Comparison of ENCODE assay signal across 8 cellular contexts in genomic region chr12:2958432-2959193, GRCh38. TPM values are rescaled to one million over a fixed set of nuclear protein-coding genes. Genes with fewer than 3 reads are reported as not detected.
A peak's percentile ranks its signal among the peaks of the same experiment; 100 is the strongest.
DNase-seq lines count a peak whose midpoint lies in the region; FAIRE-seq and TF ChIP-seq lines count a peak whose summit lies in the region.

No MANE protein-coding gene starts in this region.

- FAIRE-seq in H54 (lab: Jason Lieb, UNC) = no peak

- peak overlapping the region in 10 of 11 experiments; percentile 12 to 80 (median 66); a peak in 17 of 22 replicates for H3K27ac ChIP-seq in BLaER1 treated with 17β-estradiol and CSF1 and Interleukin-3, amounts not matched to agents 10 nM and 100 nM
- H3K27ac ChIP-seq in OCI-LY1 (ENCODE audit: low read depth, low read length, poor library complexity, severe bottlenecking) (no peak overlapping the region), liver (ENCODE audit: low read depth in 1 of 2, low read length in 2 of 2) (peak overlapping the region; percentile 56 to 66), thyroid gland (peak overlapping the region; percentile 73 to 92 (median 89))

- TF ChIP-seq POLR2A in H54 (IDR thresholded peaks at IDR 0.05; ENCODE audit: low read depth, low read length) (peak; percentile 56; the same call in 1 of the 2 replicates), thyroid gland (IDR thresholded peaks at IDR 0.05) (peak in 1 of 2 donors; percentile 53)

- TF ChIP-seq RAD21 in liver (IDR thresholded peaks at IDR 0.05) = no peak

- peak overlapping the region; percentile 75 to 93 (median 83) for H3K4me3 ChIP-seq in BLaER1 treated with 17β-estradiol and CSF1 and Interleukin-3, amounts not matched to agents 10 nM and 100 nM
- peak overlapping the region; percentile 73 for H3K4me3 ChIP-seq in OCI-LY1 (ENCODE audit: low read depth, low read length, poor library complexity, severe bottlenecking)
- H3K4me3 ChIP-seq in liver (ENCODE audit: low read depth in 1 of 3, low read length in 3 of 3) = peak overlapping the region in 2 of 3 donors; percentile 43 to 64
- H3K4me3 ChIP-seq in thyroid gland (replicated peaks in 1 of 3) = peak overlapping the region; percentile 22 to 54 (median 35)

- DNase-seq in H54 (ENCODE audit: insufficient read length, low spot score) = peak; percentile 94
- peak; percentile 38 for DNase-seq in cerebellar cortex (ENCODE audit: low spot score)
- DNase-seq in thyroid gland = peak; percentile 80 to 81
- no peak for DNase-seq in central memory CD4-positive, alpha-beta T cell
- DNase-seq in NCI-H187 (lab: John Stamatoyannopoulos, UW) = no peak

- peak overlapping the region; percentile 83 to 96 (median 88) for H3K4me2 ChIP-seq in BLaER1 treated with 17β-estradiol and CSF1 and Interleukin-3, amounts not matched to agents 10 nM and 100 nM
- H3K4me2 ChIP-seq in OCI-LY1 (ENCODE audit: low read length) = peak overlapping the region; percentile 84

- H3K79me2 ChIP-seq in OCI-LY1 (ENCODE audit: insufficient read depth, low read length) = no peaks in the 10 kb centered on the region

- no peaks in the 10 kb centered on the region for H3F3A ChIP-seq in OCI-LY1 (ENCODE audit: insufficient read depth, low read length)

- peaks cover 0 to 10% (median 0%) of the 10 kb centered on the region in 11 experiments; a peak in 3 of 22 replicates for H3K36me3 ChIP-seq in BLaER1 treated with 17β-estradiol and CSF1 and Interleukin-3, amounts not matched to agents 10 nM and 100 nM
- no peaks in the 10 kb centered on the region for H3K36me3 ChIP-seq in OCI-LY1 (ENCODE audit: insufficient read depth, low read length)
- no peaks in the 10 kb centered on the region for H3K36me3 ChIP-seq in liver (ENCODE audit: control insufficient read depth in 4 of 4, insufficient read depth in 3 of 4, low read depth in 1 of 4, low read length in 3 of 4)
- no peaks in the 10 kb centered on the region for H3K36me3 ChIP-seq in thyroid gland

- H3K9me3 ChIP-seq in BLaER1 treated with 17β-estradiol and CSF1 and Interleukin-3, amounts not matched to agents 10 nM and 100 nM (replicated peaks in 1 of 11) = no peaks in the 10 kb centered on the region
- H3K9me3 ChIP-seq in OCI-LY1 (ENCODE audit: low read length) (no peaks in the 10 kb centered on the region), liver (ENCODE audit: control insufficient read depth in 4 of 4, low read length in 3 of 4) (no peaks in the 10 kb centered on the region), thyroid gland (no peaks in the 10 kb centered on the region)

- H4K20me1 ChIP-seq in BLaER1 treated with 17β-estradiol and CSF1 and Interleukin-3, amounts not matched to agents 10 nM and 100 nM = peaks cover 0 to 34% (median 30%) of the 10 kb centered on the region in 11 experiments; a peak in 19 of 22 replicates
- no peaks in the 10 kb centered on the region for H4K20me1 ChIP-seq in OCI-LY1 (ENCODE audit: insufficient read depth, low read length)

- peak overlapping the region; percentile 63 to 85 (median 78); a peak in 21 of 22 replicates for H3K9ac ChIP-seq in BLaER1 treated with 17β-estradiol and CSF1 and Interleukin-3, amounts not matched to agents 10 nM and 100 nM
- peak overlapping the region; percentile 61 for H3K9ac ChIP-seq in OCI-LY1 (ENCODE audit: low read length)
- H3K9ac ChIP-seq in liver (ENCODE audit: low read depth in 1 of 2, low read length in 2 of 2) = peak overlapping the region in 1 of 2 donors; percentile 58

- no peaks in the 10 kb centered on the region for H3K9me2 ChIP-seq in OCI-LY1 (ENCODE audit: low read depth, low read length)

- peak overlapping the region; percentile 54; the same call in 1 of the 2 replicates for H2AFZ ChIP-seq in OCI-LY1 (ENCODE audit: low read length)

- 3% methylated on average over 48 of the region's 48 CpGs for WGBS in liver
- WGBS in thyroid gland, 2 donors = 0 to 2% methylated on average over 22 to 24 of the region's 48 CpGs

- intact Hi-C loops in thyroid gland (cut with DNase I) = loop anchor here (5.0 kb wide), 1 partner anchor 74 kb away; no protein-coding TSS in a partner anchor

- peaks cover 28 to 44% (median 40%) of the 10 kb centered on the region in 10 experiments for H3K4me1 ChIP-seq in BLaER1 treated with 17β-estradiol and CSF1 and Interleukin-3, amounts not matched to agents 10 nM and 100 nM
- H3K4me1 ChIP-seq in OCI-LY1 (ENCODE audit: insufficient read depth, low read length, severe bottlenecking) = peaks cover 29% of the 10 kb centered on the region
- peaks cover 2 to 17% (median 8%) of the 10 kb centered on the region in 4 donors for H3K4me1 ChIP-seq in liver (ENCODE audit: control insufficient read depth in 4 of 4, insufficient read depth in 4 of 4, low read length in 3 of 4)
- peaks cover 23 to 35% of the 10 kb centered on the region in 2 donors for H3K4me1 ChIP-seq in thyroid gland

- TF ChIP-seq CTCF in OCI-LY1 (IDR thresholded peaks at IDR 0.05; ENCODE audit: low read length) (no peak), liver (IDR thresholded peaks at IDR 0.05; ENCODE audit: low read depth, low read length, missing input control) (no peak), thyroid gland (IDR thresholded peaks at IDR 0.05) (no peak)

- no peaks in the 10 kb centered on the region; a peak in 1 of 22 replicates for H3K27me3 ChIP-seq in BLaER1 treated with 17β-estradiol and CSF1 and Interleukin-3, amounts not matched to agents 10 nM and 100 nM
- H3K27me3 ChIP-seq in OCI-LY1 (ENCODE audit: insufficient read depth, low read length) (no peaks in the 10 kb centered on the region), liver (ENCODE audit: control insufficient read depth in 4 of 4, insufficient read depth in 4 of 4, low read length in 3 of 4) (peaks cover 0 to 11% (median 3%) of the 10 kb centered on the region in 4 donors), thyroid gland (no peaks in the 10 kb centered on the region)

TF ChIP-seq in liver, 16 proteins besides CTCF, POLR2A, EP300 and RAD21:
- TF ChIP-seq MAX (IDR thresholded peaks at IDR 0.05) (peak; percentile 38), HNF4G (IDR thresholded peaks at IDR 0.05) (no peak), FOXA2 (IDR thresholded peaks at IDR 0.05) (no peak), FOXA1 (IDR thresholded peaks at IDR 0.05) (no peak), RXRA (IDR thresholded peaks at IDR 0.05) (no peak), REST (IDR thresholded peaks at IDR 0.05) (no peak), GABPA (IDR thresholded peaks at IDR 0.05 in 1 of 2, conservative IDR thresholded peaks at IDR 0.05 in 1 of 2) (peak in 1 of 2 donors; percentile 25), ZBTB33 (IDR thresholded peaks at IDR 0.05) (no peak)

RNA-seq across cellular contexts. Expression of gene TEAD4, which starts 0.6 kb away (rescaled TPM):
- 1 to 10 TPM; 2.5 to 3.1 TPM for total RNA-seq in liver
- polyA plus RNA-seq in liver = 1 to 10 TPM in 1 of 2 donors, under 1 TPM in 1; 0.79 to 3.8 TPM
- 10 to 100 TPM; 28.5 to 50.9 (median 37.0) TPM for total RNA-seq in thyroid gland

Comparison
In these comparisons a context has a peak if more than half of its experiments do, and no peak if none do; other contexts are left out.
1. DNase-seq: peak in H54 (single experiment), cerebellar cortex (single experiment) and thyroid gland (2 of 2); none in central memory CD4-positive, alpha-beta T cell (single experiment) and NCI-H187 (0 of 2).
2. RNA of gene TEAD4, which starts 0.6 kb away (total RNA-seq): 28.5 to 50.9 TPM in thyroid gland; 2.5 to 3.1 TPM in liver; every median in the first group is over 4 times any median in the second.
3. Peak in every context shown above with its lines, with median percentiles within 50 percentile points of each other: H3K4me3 ChIP-seq.